In the genomic region with DNA sequence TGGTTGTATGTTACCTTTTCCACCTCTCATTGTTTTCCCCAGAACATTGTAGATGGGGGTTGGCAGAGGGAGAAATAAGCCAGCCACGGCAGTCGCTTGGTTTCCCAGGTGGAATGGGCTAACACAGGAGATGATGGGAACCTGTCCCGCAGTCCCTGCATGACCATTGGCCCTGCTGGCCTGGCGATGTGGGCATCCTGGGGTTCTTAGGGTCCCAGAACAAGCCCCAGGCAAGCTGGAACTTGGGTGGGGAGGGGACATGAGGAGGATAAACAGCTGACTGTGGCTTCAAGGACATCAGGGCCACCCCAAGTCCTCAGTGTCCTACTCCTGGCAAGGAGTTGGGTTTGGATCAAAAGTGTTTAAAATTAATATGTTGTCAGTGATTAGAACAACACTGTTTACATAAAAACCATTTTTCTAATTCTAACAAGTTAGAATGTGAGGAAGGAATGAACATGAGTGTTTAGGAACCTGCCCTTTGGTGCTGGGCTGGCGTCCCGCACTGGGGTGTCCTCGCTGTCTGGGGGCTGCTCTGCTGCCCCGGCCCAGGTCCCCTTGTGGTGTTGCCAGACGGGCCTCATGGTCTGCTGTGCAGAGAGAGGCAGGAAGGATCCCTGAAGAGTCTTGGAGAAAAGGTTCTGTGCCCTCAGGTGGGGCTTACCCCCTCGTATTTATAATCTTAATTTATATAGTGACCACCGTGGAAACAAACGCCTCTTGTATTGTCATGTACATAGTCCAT, we compare ENCODE assay signal across 1 cellular context.
TF ChIP-seq lines count a peak whose summit lies in the region.

No MANE protein-coding gene starts in this region.

TF ChIP-seq in endothelial cell of umbilical vein, 7 proteins besides CTCF, POLR2A, EP300 and RAD21 (continued from another document):
- TF ChIP-seq FOS (IDR thresholded peaks at IDR 0.05; ENCODE audit: borderline replicate concordance, insufficient read depth, low read length) (no peak), GATA2 (IDR thresholded peaks at IDR 0.05; ENCODE audit: insufficient read depth, insufficient read length, low read depth, low read length) (no peak), POLR2AphosphoS5 (IDR thresholded peaks at IDR 0.05; ENCODE audit: insufficient read depth, low read depth, low read length) (no peak), MYC (IDR thresholded peaks at IDR 0.05; ENCODE audit: low read depth, low read length) (no peak)
- TF ChIP-seq, protein P1, sequence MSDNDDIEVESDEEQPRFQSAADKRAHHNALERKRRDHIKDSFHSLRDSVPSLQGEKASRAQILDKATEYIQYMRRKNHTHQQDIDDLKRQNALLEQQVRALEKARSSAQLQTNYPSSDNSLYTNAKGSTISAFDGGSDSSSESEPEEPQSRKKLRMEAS (IDR thresholded peaks at IDR 0.05; ENCODE audit: insufficient read depth, insufficient read length) = no peak
